Comparison of ENCODE assay signal across 8 cellular contexts in the genomic region with DNA sequence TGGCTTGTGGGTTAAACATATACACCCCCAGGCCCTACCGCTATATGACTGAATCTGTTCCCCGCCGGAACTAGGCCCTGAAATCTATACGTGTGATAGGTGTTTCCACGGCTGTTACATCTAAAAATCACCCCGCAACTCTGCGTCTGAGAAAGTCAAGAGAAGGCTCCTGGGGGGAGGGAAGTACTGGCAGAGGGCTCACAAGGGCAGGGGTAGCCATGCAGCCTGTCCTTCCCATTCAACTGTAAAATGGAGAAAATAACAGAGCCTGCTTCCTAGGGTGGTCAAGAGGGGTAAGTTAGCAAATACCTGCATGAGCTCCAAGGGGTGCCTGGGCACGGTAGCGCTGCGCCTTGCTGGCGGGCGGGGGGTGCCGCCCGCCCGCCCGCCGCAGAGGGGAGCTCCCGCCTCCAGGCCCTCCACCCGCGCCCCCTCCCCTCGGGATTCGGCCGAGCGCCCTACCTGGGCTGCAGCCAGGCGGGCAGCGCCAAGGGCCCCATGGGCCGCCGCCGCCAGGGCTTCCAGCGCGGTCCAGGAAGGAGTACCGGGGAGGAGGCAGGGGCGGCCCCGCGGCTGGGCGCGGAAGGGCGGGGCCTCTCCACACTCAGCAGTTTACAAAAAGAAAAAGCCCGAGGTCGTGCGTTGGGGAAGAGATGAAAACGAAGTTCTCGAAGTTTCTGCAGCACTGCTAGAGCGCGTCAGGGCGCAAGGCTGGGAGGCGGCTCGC. TPM values are rescaled to one million over a fixed set of nuclear protein-coding genes. Genes with fewer than 3 reads are reported as not detected.
DNase-seq lines count a peak whose midpoint lies in the region; ATAC-seq, FAIRE-seq and TF ChIP-seq lines count a peak whose summit lies in the region.

A gene with protein sequence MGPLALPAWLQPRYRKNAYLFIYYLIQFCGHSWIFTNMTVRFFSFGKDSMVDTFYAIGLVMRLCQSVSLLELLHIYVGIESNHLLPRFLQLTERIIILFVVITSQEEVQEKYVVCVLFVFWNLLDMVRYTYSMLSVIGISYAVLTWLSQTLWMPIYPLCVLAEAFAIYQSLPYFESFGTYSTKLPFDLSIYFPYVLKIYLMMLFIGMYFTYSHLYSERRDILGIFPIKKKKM (minus strand): TSS at position 550 of the 727 bp plus-strand sequence. CDS start 50 bp downstream, at position 500.

- TF ChIP-seq POLR2A in A549 (IDR thresholded peaks at IDR 0.05; ENCODE audit: low read length): no peak
- peak; percentile 57 for TF ChIP-seq POLR2A in GM18526 (IDR thresholded peaks at IDR 0.05; ENCODE audit: extremely low read depth, insufficient read length)

- H3K9me3 Mint-ChIP-seq in T-cell: no peaks in the 10 kb centered on the region

- peak within 1 kb of the TSS in 2 of 3 donors; percentile 77 to 80 for H3K4me3 Mint-ChIP-seq in T-cell

- DNase-seq in A549 (ENCODE audit: low read depth in 1 of 2, low spot score in 1 of 2) (peak; percentile 23 to 48), T-cell (peak; percentile 49 to 78 (median 63)), iPS DF 6.9 (ENCODE audit: low read depth, low spot score) (no peak), occipital lobe (lab: John Stamatoyannopoulos, UW) (no peak)

- H3K27ac ChIP-seq in A549 (peak within 1 kb of the TSS; percentile 70 to 86), angular gyrus (ENCODE audit: low read depth, low read length) (peak within 1 kb of the TSS; percentile 71), iPS DF 6.9 (ENCODE audit: low read length) (no peak within 1 kb of the TSS), skin epidermis (peak within 1 kb of the TSS; percentile 8 to 91 (median 78))

- H3K27me3 ChIP-seq in iPS DF 6.9 (ENCODE audit: control insufficient read depth, insufficient read depth, low read length): no peaks in the 10 kb centered on the region

- H3K4me3 ChIP-seq in A549 (peak within 1 kb of the TSS; percentile 57), iPS DF 6.9 (ENCODE audit: low read length) (peak within 1 kb of the TSS; percentile 24; the same call in 1 of the 2 replicates), skin epidermis (peak within 1 kb of the TSS; percentile 47 to 67 (median 60))

- CTCF ChIA-PET in A549 (lab: Yijun Ruan, JAX): interaction anchor here (1.6 kb wide), 1 partner anchor 80 kb away, joined by 3 read pairs; no protein-coding TSS in a partner anchor
- CTCF ChIA-PET in T-cell (lab: Charles Lee): interaction anchor here in 1 of 2 donors (0.6 to 1.1 kb wide), 9 partner anchors 20 to 1763 kb away, joined by 3 to 4 read pairs (median 3); a partner anchor contains a TSS

- H3K36me3 Mint-ChIP-seq in T-cell: peaks cover 15% of the 10 kb centered on the region

- H3K9me3 ChIP-seq in A549: no peaks in the 10 kb centered on the region
- H3K9me3 ChIP-seq in iPS DF 6.9 (ENCODE audit: control insufficient read depth, insufficient read depth, low read length): no peaks in the 10 kb centered on the region

- H3K4me2 ChIP-seq in A549: peak within 1 kb of the TSS; percentile 82

- H3K36me3 ChIP-seq in iPS DF 6.9 (ENCODE audit: control insufficient read depth, insufficient read depth, low read length): no peaks in the 10 kb centered on the region

- WGBS in A549 (ENCODE audit: missing lambda C conversion rate): 32% methylated on average over 27 of the region's 48 CpGs
- no CpG with 5 or more reads among the region's 48 CpGs for WGBS in iPS DF 6.9 (ENCODE audit: insufficient coverage, insufficient read length)

- POLR2A ChIA-PET in A549 (lab: Yijun Ruan, JAX): no interaction called here
- POLR2A ChIA-PET in T-cell (lab: Charles Lee): interaction anchor here (0.6 to 1.1 kb wide), 3 partner anchors 11 to 563 kb away, joined by 4 to 12 read pairs (median 5); no protein-coding TSS in a partner anchor

- TF ChIP-seq EP300 in A549 (IDR thresholded peaks at IDR 0.05): no peak

- H3K4me1 ChIP-seq in A549 (peaks cover 16% of the 10 kb centered on the region), iPS DF 6.9 (ENCODE audit: control insufficient read depth, insufficient read depth, low read length) (no peaks in the 10 kb centered on the region; the same call in 1 of the 2 replicates)

- no peaks in the 10 kb centered on the region for H3K27me3 Mint-ChIP-seq in T-cell

- peaks cover 27 to 38% (median 30%) of the 10 kb centered on the region in 3 donors for H3K4me1 Mint-ChIP-seq in T-cell

- peak within 1 kb of the TSS; percentile 73 to 86 for H3K27ac Mint-ChIP-seq in T-cell

- TF ChIP-seq CTCF in A549 (IDR thresholded peaks at IDR 0.05): no peak

- no peak for FAIRE-seq in A549 (lab: Jason Lieb, UNC)

- peak; percentile 93 to 95 for ATAC-seq in A549
- ATAC-seq in HG03045 (IDR thresholded peaks at IDR 0.05; ENCODE audit: unreplicated experiment): peak; percentile 88
- peak; percentile 89 to 91 (median 90) for ATAC-seq in T-cell (replicated peaks in 1 of 4)

- TF ChIP-seq RAD21 in A549 (conservative IDR thresholded peaks at IDR 0.05 in 1 of 2, IDR thresholded peaks at IDR 0.05 in 1 of 2): no peak

TF ChIP-seq in A549, 52 proteins besides CTCF, POLR2A, EP300 and RAD21:
- TF ChIP-seq KDM5A (IDR thresholded peaks at IDR 0.05): no peak
- TF ChIP-seq, protein P1, sequence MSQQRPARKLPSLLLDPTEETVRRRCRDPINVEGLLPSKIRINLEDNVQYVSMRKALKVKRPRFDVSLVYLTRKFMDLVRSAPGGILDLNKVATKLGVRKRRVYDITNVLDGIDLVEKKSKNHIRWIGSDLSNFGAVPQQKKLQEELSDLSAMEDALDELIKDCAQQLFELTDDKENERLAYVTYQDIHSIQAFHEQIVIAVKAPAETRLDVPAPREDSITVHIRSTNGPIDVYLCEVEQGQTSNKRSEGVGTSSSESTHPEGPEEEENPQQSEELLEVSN (IDR thresholded peaks at IDR 0.05; ENCODE audit: borderline replicate concordance, low read depth): peak; percentile 40; the same call in 1 of the 2 replicates
- TF ChIP-seq BHLHE40 (IDR thresholded peaks at IDR 0.05; ENCODE audit: low read depth, low read length): no peak
- no peak for TF ChIP-seq ZSCAN20 (CRISPR knock-in tag; IDR thresholded peaks at IDR 0.05)
- TF ChIP-seq, protein P2, sequence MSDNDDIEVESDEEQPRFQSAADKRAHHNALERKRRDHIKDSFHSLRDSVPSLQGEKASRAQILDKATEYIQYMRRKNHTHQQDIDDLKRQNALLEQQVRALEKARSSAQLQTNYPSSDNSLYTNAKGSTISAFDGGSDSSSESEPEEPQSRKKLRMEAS (IDR thresholded peaks at IDR 0.05): peak; percentile 48; the same call in 1 of the 2 replicates
- TF ChIP-seq FOSB (CRISPR knock-in tag; IDR thresholded peaks at IDR 0.05): no peak
- TF ChIP-seq RNF2 (IDR thresholded peaks at IDR 0.05; ENCODE audit: borderline replicate concordance, low read depth): no peak

RNA-seq across cellular contexts. Expression of the gene that starts here (rescaled TPM):
- polyA plus RNA-seq in A549 (2011; rRNA removed) (4.1 and 4.4 TPM in 2 replicates), A549 (2017; fragmentation: RNase III; extraction: RNeasy Plus Mini Kit Qiagen cat#74134 plus additional on column Dnase treatment) (1.4 to 1.8 TPM (median 1.5 TPM) in 3 replicates)
- 0.77 and 1.2 TPM in 2 replicates for polyA plus RNA-seq in A549 (2012; cell fraction: cytosol; rRNA removed)
- 0.23 and 0.37 TPM in 2 replicates for polyA plus RNA-seq in A549 (2012; cell fraction: nucleus; rRNA removed)
- 2.1 and 2.6 TPM in 2 replicates for polyA minus RNA-seq in A549 (2011; rRNA and poly(A)+ RNA removed)
- total RNA-seq in T-cell (10 to 100 TPM in 3 of 5 donors, 1 to 10 TPM in 2; 8.9 to 11.8 (median 10.2) TPM), occipital lobe (0.94 TPM)

Comparison
In these comparisons a context has a peak if more than half of its experiments do, and no peak if none do; other contexts are left out.
1. DNase-seq: peak in A549 (2 of 2) and T-cell (34 of 34); none in iPS DF 6.9 (single experiment) and occipital lobe (single experiment).
2. Peak in every context shown above with its lines, with median percentiles within 50 percentile points of each other: ATAC-seq and H3K4me3 ChIP-seq.